Comparison of ENCODE assay signal across 26 cellular contexts in genomic region chr1:60821156-60821555, GRCh38.
"Had no signal": no experiment of that assay in that cellular context is flagged by ENCODE, and none has a peak within 500 bp of the region (broad histone marks: within the 10 kb centered on the region; RNA-seq: fewer than 3 reads in every experiment).

No MANE protein-coding gene starts in this region.

- ATAC-seq: effector memory CD8-positive, alpha-beta T cell; esophagus mucosa; foreskin keratinocyte; gastrocnemius medialis; gastroesophageal sphincter; heart left ventricle; heart right ventricle had no signal

- H3K9me3 ChIP-seq: colonic mucosa, esophagus muscularis mucosa, esophagus squamous epithelium, gastrocnemius medialis, gastroesophageal sphincter had no signal

- H3K4me3 ChIP-seq: colonic mucosa, coronary artery, dorsolateral prefrontal cortex, esophagus muscularis mucosa, esophagus squamous epithelium, gastrocnemius medialis, gastroesophageal sphincter, heart left ventricle, heart right ventricle, hepatocyte had no signal

- H3K4me1 ChIP-seq: esophagus squamous epithelium, foreskin keratinocyte, gastrocnemius medialis, gastroesophageal sphincter, heart left ventricle, heart right ventricle had no signal

- H3K27ac ChIP-seq: colonic mucosa, coronary artery, dorsolateral prefrontal cortex, epithelial cell of prostate, esophagus muscularis mucosa, esophagus squamous epithelium, foreskin keratinocyte, gastrocnemius medialis, gastroesophageal sphincter, heart left ventricle, heart right ventricle, hepatocyte had no signal

- FAIRE-seq: endothelial cell of umbilical vein had no signal

- H3K36me3 ChIP-seq: colonic mucosa, esophagus muscularis mucosa, esophagus squamous epithelium, gastrocnemius medialis, gastroesophageal sphincter, heart left ventricle, heart right ventricle had no signal

- DNase-seq: colonic mucosa; cortex of kidney; dermis blood vessel endothelial cell; dorsolateral prefrontal cortex; effector CD4-positive, alpha-beta T cell; effector CD8-positive, alpha-beta T cell; effector memory CD4-positive, alpha-beta T cell; effector memory CD8-positive, alpha-beta T cell; endodermal cell; erythroblast; esophagus squamous epithelium; foreskin fibroblast; foreskin keratinocyte; foreskin melanocyte; gastrocnemius medialis; glutamatergic neuron; head of caudate nucleus; heart left ventricle; heart right ventricle had no signal
